ENCODE assay signal across 31 cellular contexts in the genomic region with DNA sequence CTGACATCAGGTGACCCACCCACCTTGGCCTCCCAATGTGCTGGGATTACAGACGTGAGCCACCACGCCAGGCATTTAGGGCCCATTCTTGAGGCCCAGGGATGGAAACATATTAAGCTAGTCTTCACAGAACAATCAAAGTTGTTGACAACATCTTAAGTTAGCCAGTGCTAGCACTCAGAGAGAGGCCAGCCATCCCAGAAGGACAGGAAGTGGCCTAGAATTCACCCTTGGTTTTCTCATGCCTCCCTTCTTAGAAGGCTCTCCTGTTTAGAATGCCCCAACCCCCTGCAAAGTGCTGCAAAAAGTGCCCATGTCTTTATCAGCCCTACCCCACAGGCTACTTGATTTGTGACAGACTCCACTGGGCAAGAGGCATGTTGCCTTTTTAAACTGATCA. TPM values are rescaled to one million over a fixed set of nuclear protein-coding genes. Genes with fewer than 3 reads are reported as not detected.
"Had no signal": no experiment of that assay in that cellular context is flagged by ENCODE, and none has a peak within 500 bp of the region (broad histone marks: within the 10 kb centered on the region; RNA-seq: fewer than 3 reads in every experiment).

No MANE protein-coding gene starts in this region.

- H3K36me3 Mint-ChIP-seq: activated naive CD4-positive, alpha-beta T cell treated with anti-CD3 and anti-CD28 coated beads, Interleukin-2, amount 50 U/mL, for 72 hours; naive thymus-derived CD8-positive, alpha-beta T cell; neural progenitor cell had no signal

- DNase-seq: activated CD4-positive, alpha-beta T cell treated with anti-CD3 and anti-CD28 coated beads, Interleukin-2, amount 50 U/mL, for 1 hour; activated CD4-positive, CD25-positive, alpha-beta regulatory T cell treated with anti-CD3 and anti-CD28 coated beads, Interleukin-2, amount 50 U/mL, for 72 hours; activated CD8-positive, alpha-beta T cell treated with anti-CD3 and anti-CD28 coated beads for 36 hours; activated gamma-delta T cell treated with Interleukin-2 at 50 U/mL for 16 hours; activated T-cell treated with anti-CD3 and anti-CD28 coated beads, Interleukin-2, amount 50 U/mL, for 4 hours; anterior cingulate cortex; body of pancreas; cerebellar nuclear complex; foreskin melanocyte; islet precursor cell; left cardiac atrium; mammary epithelial cell; naive thymus-derived CD8-positive, alpha-beta T cell; occipital lobe; spleen; stimulated activated CD4-positive, alpha-beta T cell treated with anti-CD3 and anti-CD28 coated beads, Interleukin-2, amount 100 ng/mL, for 48 hours; stimulated activated naive CD8-positive, alpha-beta T cell treated with anti-CD3 and anti-CD28 coated beads, Interleukin-15, Interleukin-2, amounts not matched to agents 100 U/mL and 50 U/mL, for 24 hours; SW 1271; T1000; trophoblast cell had no signal

- H3K9me3 ChIP-seq: body of pancreas, esophagus muscularis mucosa, spleen, thoracic aorta, vagina had no signal

- H3K36me3 ChIP-seq: esophagus muscularis mucosa, neural progenitor cell, spleen, thoracic aorta, vagina had no signal

- H3K27ac Mint-ChIP-seq: activated CD8-positive, alpha-beta T cell treated with anti-CD3 and anti-CD28 coated beads for 36 hours; activated T-helper 17 cell treated with anti-CD3 and anti-CD28 coated beads, Interleukin-2, amount 50 U/mL, for 72 hours; neural progenitor cell; T-helper 1 cell treated with Interleukin-12 subunit alpha and Interleukin-12 subunit beta and Interleukin-4 antibody, amounts not matched to agents 30 μg/mL and 1 μg/mL, for 36 hours had no signal

- H3K4me2 ChIP-seq: neural progenitor cell had no signal

- H3K4me1 ChIP-seq: body of pancreas, vagina had no signal

- H3K27me3 ChIP-seq: body of pancreas, esophagus muscularis mucosa, neural progenitor cell, spleen, vagina had no signal

- H3K27ac ChIP-seq: body of pancreas, esophagus muscularis mucosa, neural progenitor cell, spleen, thoracic aorta, vagina had no signal

- ATAC-seq: activated CD8-positive, alpha-beta T cell treated with anti-CD3 and anti-CD28 coated beads for 36 hours; activated naive CD4-positive, alpha-beta T cell treated with anti-CD3 and anti-CD28 coated beads, Interleukin-2, amount 50 U/mL, for 72 hours; activated T-cell treated with anti-CD3 and anti-CD28 coated beads, Interleukin-2, amount 50 U/mL, for 4 hours; activated T-helper 17 cell treated with anti-CD3 and anti-CD28 coated beads, Interleukin-2, amount 50 U/mL, for 72 hours; body of pancreas; naive thymus-derived CD8-positive, alpha-beta T cell; stimulated activated naive CD8-positive, alpha-beta T cell treated with anti-CD3 and anti-CD28 coated beads, Interleukin-15, Interleukin-2, amounts not matched to agents 100 U/mL and 50 U/mL, for 24 hours had no signal

- H3K9me3 Mint-ChIP-seq: activated CD8-positive, alpha-beta T cell treated with anti-CD3 and anti-CD28 coated beads for 36 hours; activated naive CD4-positive, alpha-beta T cell treated with anti-CD3 and anti-CD28 coated beads, Interleukin-2, amount 50 U/mL, for 72 hours; activated T-cell treated with anti-CD3 and anti-CD28 coated beads, Interleukin-2, amount 50 U/mL, for 4 hours; activated T-helper 17 cell treated with anti-CD3 and anti-CD28 coated beads, Interleukin-2, amount 50 U/mL, for 72 hours; naive thymus-derived CD8-positive, alpha-beta T cell; neural progenitor cell; T-helper 1 cell treated with Interleukin-12 subunit alpha and Interleukin-12 subunit beta and Interleukin-4 antibody, amounts not matched to agents 30 μg/mL and 1 μg/mL, for 36 hours had no signal

- H3K4me1 Mint-ChIP-seq: activated T-helper 17 cell treated with anti-CD3 and anti-CD28 coated beads, Interleukin-2, amount 50 U/mL, for 72 hours; naive thymus-derived CD8-positive, alpha-beta T cell had no signal

- H3K4me3 ChIP-seq: body of pancreas, esophagus muscularis mucosa, neural progenitor cell, spleen, thoracic aorta, vagina had no signal

- H3K4me3 Mint-ChIP-seq: activated CD8-positive, alpha-beta T cell treated with anti-CD3 and anti-CD28 coated beads for 36 hours; activated T-cell treated with anti-CD3 and anti-CD28 coated beads, Interleukin-2, amount 50 U/mL, for 4 hours; activated T-helper 17 cell treated with anti-CD3 and anti-CD28 coated beads, Interleukin-2, amount 50 U/mL, for 72 hours; naive thymus-derived CD8-positive, alpha-beta T cell; neural progenitor cell; T-helper 1 cell treated with Interleukin-12 subunit alpha and Interleukin-12 subunit beta and Interleukin-4 antibody, amounts not matched to agents 30 μg/mL and 1 μg/mL, for 36 hours had no signal

- H3K9ac ChIP-seq: neural progenitor cell had no signal

- H3K27me3 Mint-ChIP-seq: activated CD8-positive, alpha-beta T cell treated with anti-CD3 and anti-CD28 coated beads for 36 hours; activated T-helper 17 cell treated with anti-CD3 and anti-CD28 coated beads, Interleukin-2, amount 50 U/mL, for 72 hours; naive thymus-derived CD8-positive, alpha-beta T cell had no signal

RNA-seq across cellular contexts. Expression of gene OR6J1, which starts 12.1 kb away (rescaled TPM):
- total RNA-seq: activated CD8-positive, alpha-beta T cell treated with anti-CD3 and anti-CD28 coated beads for 36 hours; activated naive CD4-positive, alpha-beta T cell treated with anti-CD3 and anti-CD28 coated beads, Interleukin-2, amount 50 U/mL, for 72 hours; activated T-cell treated with anti-CD3 and anti-CD28 coated beads, Interleukin-2, amount 50 U/mL, for 4 hours; activated T-helper 17 cell treated with anti-CD3 and anti-CD28 coated beads, Interleukin-2, amount 50 U/mL, for 72 hours; body of pancreas; esophagus muscularis mucosa; glomerular endothelial cell; left cardiac atrium; liver; mammary epithelial cell; naive thymus-derived CD8-positive, alpha-beta T cell; occipital lobe; pulmonary artery endothelial cell; spleen; thoracic aorta; vagina had no signal
- polyA plus RNA-seq: adipose tissue; liver; mammary epithelial cell; naive thymus-derived CD8-positive, alpha-beta T cell; spleen had no signal
